1 cellular context compared by ENCODE assay signal in the genomic region with DNA sequence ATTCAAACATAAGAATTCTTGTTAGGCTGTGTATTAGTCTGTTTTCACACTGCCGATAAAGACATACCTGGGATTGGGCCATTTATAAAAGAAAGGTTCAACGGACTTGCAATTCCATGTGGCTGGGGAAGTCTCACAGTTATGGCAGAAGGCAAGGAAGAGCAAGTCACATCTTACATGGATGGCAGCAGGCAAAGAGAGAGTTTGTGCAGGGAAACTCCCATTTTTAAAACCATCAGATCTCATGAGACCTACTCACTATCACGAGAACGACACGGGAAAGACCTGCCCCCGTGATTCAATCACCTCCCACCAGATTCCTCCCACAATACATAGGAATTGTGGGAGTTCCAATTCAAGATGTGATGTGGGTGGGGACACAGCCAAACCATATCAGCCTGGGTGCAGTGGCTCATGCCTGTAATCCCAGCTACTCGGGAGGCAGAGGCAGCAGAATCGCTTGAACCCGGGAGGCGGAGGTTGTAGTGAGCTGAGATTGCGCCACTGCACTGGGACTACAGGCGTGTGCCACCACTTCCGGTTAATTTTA. TPM values are rescaled to one million over a fixed set of nuclear protein-coding genes. Genes with fewer than 3 reads are reported as not detected.
"Had no signal": no experiment of that assay in that cellular context is flagged by ENCODE, and none has a peak within 500 bp of the region (broad histone marks: within the 10 kb centered on the region; RNA-seq: fewer than 3 reads in every experiment).

No MANE protein-coding gene starts in this region.

RNA-seq across cellular contexts. Expression of a gene that starts 42.8 kb away (rescaled TPM):
- polyA plus RNA-seq: IgD-negative memory B cell had no signal
